In the genomic region with DNA sequence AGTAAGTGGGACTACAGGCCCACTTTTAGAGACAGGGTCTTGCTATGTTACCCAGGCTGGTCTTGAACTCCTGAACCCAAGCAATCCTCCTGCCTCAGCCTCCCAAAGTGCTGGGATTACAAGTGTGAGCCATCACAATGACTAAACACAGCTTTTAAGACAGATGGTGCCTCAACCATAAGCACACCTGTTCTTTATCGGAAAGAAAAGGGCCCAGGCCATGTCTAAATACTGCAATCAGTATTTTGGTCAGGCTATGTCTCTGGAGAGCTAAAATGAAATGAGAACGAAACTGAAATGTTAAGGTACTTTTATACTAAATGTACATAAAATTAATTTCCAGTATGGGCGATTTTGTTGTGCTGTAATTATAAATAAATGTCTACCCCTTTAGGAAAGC, we compare ENCODE assay signal across 20 cellular contexts.
A peak's percentile ranks its signal among the peaks of the same experiment; 100 is the strongest.
DNase-seq lines count a peak whose midpoint lies in the region; ATAC-seq and TF ChIP-seq lines count a peak whose summit lies in the region.
"Had no signal": no experiment of that assay in that cellular context is flagged by ENCODE, and none has a peak within 500 bp of the region (broad histone marks: within the 10 kb centered on the region; RNA-seq: fewer than 3 reads in every experiment).

No MANE protein-coding gene starts in this region.

- H4K8ac ChIP-seq in neuronal stem cell (ENCODE audit: low read depth, low read length) = no peak overlapping the region

- peak overlapping the region; percentile 21 for H3K27ac Mint-ChIP-seq in mesothelial cell of epicardium
- H3K27ac Mint-ChIP-seq: activated CD8-positive, alpha-beta memory T cell treated with anti-CD3 and anti-CD28 coated beads, Interleukin-2, amount 10 ng/mL, durations not matched to agents 7 days and 5 days had no signal

- DNase-seq in ascending aorta (ENCODE audit: low spot score in 2 of 2) (no peak), mesothelial cell of epicardium (ENCODE audit: low spot score in 2 of 2, unreplicated experiment in 2 of 2) (no peak), neuronal stem cell (ENCODE audit: low spot score) (no peak)
- no peak for DNase-seq in activated effector memory CD4-positive, alpha-beta T cell treated with Interleukin-2 at 50 U/mL for 16 hours
- no peak for DNase-seq in activated T-cell treated with anti-CD3 and anti-CD28 coated beads, Interleukin-2, amount 50 U/mL, for 1 hour
- DNase-seq: activated CD8-positive, alpha-beta memory T cell treated with anti-CD3 and anti-CD28 coated beads, Interleukin-2, amount 10 ng/mL, durations not matched to agents 7 days and 5 days; amygdala; Calu3; foreskin melanocyte; KBM-7; NCI-H1092; NCI-H2171 treated with DMSO at 0.1 percent for 48 hours; NCI-H748 treated with DMSO at 0.1 percent for 48 hours; PC-9; SK-N-SH; stimulated activated CD4-positive, alpha-beta T cell treated with anti-CD3 and anti-CD28 coated beads, Interleukin-4, amount 100 ng/mL, for 1 hour; substantia nigra had no signal

- H3K36me3 ChIP-seq in ascending aorta (no peaks in the 10 kb centered on the region), subcutaneous abdominal adipose tissue (ENCODE audit: control insufficient read depth in 5 of 5, insufficient read depth in 5 of 5, low read length in 5 of 5) (no peaks in the 10 kb centered on the region), neuronal stem cell (replicated peaks in 1 of 2; ENCODE audit: control insufficient read depth in 2 of 2, insufficient read depth in 2 of 2, low read length in 2 of 2) (no peaks in the 10 kb centered on the region)

- no peaks in the 10 kb centered on the region for H3K79me1 ChIP-seq in neuronal stem cell (ENCODE audit: low read depth, low read length)

- H3K4ac ChIP-seq in neuronal stem cell (ENCODE audit: low read length) = no peak overlapping the region

- no peak overlapping the region for H2BK15ac ChIP-seq in neuronal stem cell (ENCODE audit: low read length)

- peaks cover 18% of the 10 kb centered on the region for H3K4me1 Mint-ChIP-seq in mesothelial cell of epicardium
- H3K4me1 Mint-ChIP-seq: activated CD8-positive, alpha-beta memory T cell treated with anti-CD3 and anti-CD28 coated beads, Interleukin-2, amount 10 ng/mL, durations not matched to agents 7 days and 5 days had no signal

- H3K27ac ChIP-seq in ascending aorta = peak overlapping the region; percentile 7 to 54
- H3K27ac ChIP-seq in subcutaneous abdominal adipose tissue (ENCODE audit: low read depth, low read length) = peak overlapping the region; percentile 80
- H3K27ac ChIP-seq in neuronal stem cell (replicated peaks; ENCODE audit: low read length) = no peak overlapping the region
- H3K27ac ChIP-seq: PC-9 had no signal

- no peak overlapping the region for H2BK5ac ChIP-seq in neuronal stem cell (ENCODE audit: low read length)

- intact Hi-C loops in ascending aorta (cut with DNase I) = loop anchor here (5.0 kb wide), 1 partner anchor 71 kb away; the partner anchor contains the start of gene SPTBN1

- no peak overlapping the region for H2AFZ ChIP-seq in neuronal stem cell (ENCODE audit: low read length)
- H2AFZ ChIP-seq: PC-9 had no signal

- H3K23ac ChIP-seq in neuronal stem cell (ENCODE audit: low read depth, low read length, poor library complexity) = no peak overlapping the region

- no CpG with 5 or more reads among the region's 3 CpGs for WGBS in neuronal stem cell (ENCODE audit: extremely low coverage in 2 of 2, insufficient read length in 2 of 2, insufficient replicate concordance in 1 of 2), 2 donors

- H3K36me3 Mint-ChIP-seq in mesothelial cell of epicardium = no peaks in the 10 kb centered on the region
- H3K36me3 Mint-ChIP-seq: activated CD8-positive, alpha-beta memory T cell treated with anti-CD3 and anti-CD28 coated beads, Interleukin-2, amount 10 ng/mL, durations not matched to agents 7 days and 5 days had no signal

- H3K9me3 Mint-ChIP-seq in mesothelial cell of epicardium = no peaks in the 10 kb centered on the region

- no peak overlapping the region for H4K91ac ChIP-seq in neuronal stem cell (ENCODE audit: low read depth, low read length, poor library complexity)

- H3K4me1 ChIP-seq in ascending aorta (peaks cover 0 to 10% of the 10 kb centered on the region in 2 donors), subcutaneous abdominal adipose tissue (ENCODE audit: control insufficient read depth in 5 of 5, insufficient read depth in 5 of 5, low read length in 5 of 5) (peaks cover 11 to 50% (median 33%) of the 10 kb centered on the region in 5 donors), neuronal stem cell (ENCODE audit: control insufficient read depth in 2 of 2, insufficient read depth in 1 of 2, low read depth in 1 of 2, low read length in 2 of 2) (peaks cover 6 to 9% of the 10 kb centered on the region in 2 donors)

- no peak overlapping the region for H3K18ac ChIP-seq in neuronal stem cell (ENCODE audit: low read length)

- no peaks in the 10 kb centered on the region for H3K27me3 Mint-ChIP-seq in mesothelial cell of epicardium (ENCODE audit: low read depth)
- H3K27me3 Mint-ChIP-seq: activated CD8-positive, alpha-beta memory T cell treated with anti-CD3 and anti-CD28 coated beads, Interleukin-2, amount 10 ng/mL, durations not matched to agents 7 days and 5 days had no signal

- ATAC-seq in GM19463 (IDR thresholded peaks at IDR 0.05; ENCODE audit: unreplicated experiment) = peak; percentile 31
- ATAC-seq in HG03196 (IDR thresholded peaks at IDR 0.05; ENCODE audit: unreplicated experiment) = no peak
- ATAC-seq: activated CD8-positive, alpha-beta memory T cell treated with anti-CD3 and anti-CD28 coated beads, Interleukin-2, amount 10 ng/mL, durations not matched to agents 7 days and 5 days had no signal

- no peak overlapping the region for H3K4me2 ChIP-seq in neuronal stem cell (ENCODE audit: insufficient read depth, low read length, poor library complexity, severe bottlenecking)
- H3K4me2 ChIP-seq: PC-9, SK-N-SH had no signal

- H2BK12ac ChIP-seq in neuronal stem cell (ENCODE audit: low read length) = no peak overlapping the region

- H2AK5ac ChIP-seq in neuronal stem cell (ENCODE audit: low read depth, low read length) = no peak overlapping the region

- H3K27me3 ChIP-seq in ascending aorta (no peaks in the 10 kb centered on the region), subcutaneous abdominal adipose tissue (ENCODE audit: control insufficient read depth in 5 of 5, insufficient read depth in 4 of 5, low read length in 5 of 5) (no peaks in the 10 kb centered on the region), neuronal stem cell (ENCODE audit: control insufficient read depth in 3 of 3, insufficient read depth in 3 of 3, low read depth in 1 of 3, low read length in 3 of 3) (no peaks in the 10 kb centered on the region)

- H3K4me3 ChIP-seq in ascending aorta = no peak overlapping the region
- H3K4me3 ChIP-seq in subcutaneous abdominal adipose tissue (ENCODE audit: low read depth in 1 of 5, low read length in 5 of 5) = no peak overlapping the region
- H3K4me3 ChIP-seq in neuronal stem cell (ENCODE audit: low read length in 2 of 2) = no peak overlapping the region
- H3K4me3 ChIP-seq: PC-9 had no signal

- no peak overlapping the region for H2BK120ac ChIP-seq in neuronal stem cell (ENCODE audit: low read depth, low read length)

- H3K4me3 Mint-ChIP-seq in mesothelial cell of epicardium = no peak overlapping the region
- H3K4me3 Mint-ChIP-seq: activated CD8-positive, alpha-beta memory T cell treated with anti-CD3 and anti-CD28 coated beads, Interleukin-2, amount 10 ng/mL, durations not matched to agents 7 days and 5 days had no signal

- TF ChIP-seq CTCF in ascending aorta (IDR thresholded peaks at IDR 0.05) (no peak), mesothelial cell of epicardium (IDR thresholded peaks at IDR 0.05; ENCODE audit: unreplicated experiment) (no peak)

- H3K9me3 ChIP-seq in ascending aorta (no peaks in the 10 kb centered on the region), subcutaneous abdominal adipose tissue (ENCODE audit: control insufficient read depth in 5 of 5, low read length in 5 of 5) (no peaks in the 10 kb centered on the region), neuronal stem cell (replicated peaks in 1 of 2; ENCODE audit: control insufficient read depth in 2 of 2, insufficient read depth in 1 of 2, low read depth in 1 of 2, low read length in 2 of 2) (no peaks in the 10 kb centered on the region)
- H3K9me3 ChIP-seq: SK-N-SH had no signal

- peak overlapping the region in 2 of 5 donors; percentile 39 to 49 for H3K9ac ChIP-seq in subcutaneous abdominal adipose tissue (ENCODE audit: low read length in 5 of 5)
- H3K9ac ChIP-seq in neuronal stem cell (ENCODE audit: low read depth, low read length, poor library complexity) = no peak overlapping the region
- H3K9ac ChIP-seq: SK-N-SH had no signal

- no peak overlapping the region for H3K14ac ChIP-seq in neuronal stem cell (ENCODE audit: low read length)
